ENCODE assay signal across 7 cellular contexts in genomic region chr17:8629371-8630226, GRCh38. TPM values are rescaled to one million over a fixed set of nuclear protein-coding genes. Genes with fewer than 3 reads are reported as not detected.
DNase-seq lines count a peak whose midpoint lies in the region; ATAC-seq and TF ChIP-seq lines count a peak whose summit lies in the region.

No MANE protein-coding gene starts in this region.

- BruUV-seq in PC-3 (replicated peaks; lab: Mats Ljungman, UMichigan) = no TSS peak

- CTCF ChIA-PET in PC-3 (lab: Charles Lee) = interaction anchor here (0.7 kb wide), 1 partner anchor 54 kb away, joined by 3 read pairs; no protein-coding TSS in a partner anchor

- no peaks in the 10 kb centered on the region for H3K27me3 ChIP-seq in PC-3 (ENCODE audit: low read length)
- H3K27me3 ChIP-seq in iPS-15b (ENCODE audit: control insufficient read depth, insufficient read depth, low read length) = no peaks in the 10 kb centered on the region

- no peaks in the 10 kb centered on the region for H3K9me2 ChIP-seq in PC-3 (replicated peaks; ENCODE audit: low read length)

- H3K4me2 ChIP-seq in PC-3 (ENCODE audit: low read length) = peak overlapping the region; percentile 97

- TF ChIP-seq CTCF in GM20000 (IDR thresholded peaks at IDR 0.05; ENCODE audit: extremely low read depth, missing control alignments) (no peak), PC-3 (conservative IDR thresholded peaks at IDR 0.05; ENCODE audit: low read depth, low read length) (no peak), astrocyte of the spinal cord (IDR thresholded peaks at IDR 0.05; ENCODE audit: low read depth, low read length) (no peak)

- H3F3A ChIP-seq in PC-3 (ENCODE audit: low read length, unreplicated experiment) = no peaks in the 10 kb centered on the region

- H3K27ac ChIP-seq in PC-3 (ENCODE audit: low read length) = no peak overlapping the region

- H3K9ac ChIP-seq in PC-3 (ENCODE audit: low read length) (peak overlapping the region; percentile 70), iPS-15b (ENCODE audit: low read depth, low read length) (peak overlapping the region; percentile 71)

- H3K36me3 ChIP-seq in PC-3 (ENCODE audit: low read depth, low read length) (no peaks in the 10 kb centered on the region), iPS-15b (ENCODE audit: control insufficient read depth, insufficient read depth, low read length) (no peaks in the 10 kb centered on the region)

- intact Hi-C loops in PC-3 (cut with micrococcal nuclease) (loop anchor here (2.0 to 10.0 kb wide), 2 partner anchors 27 to 55 kb away; no protein-coding TSS in a partner anchor), sciatic nerve (cut with DNase I) (no loop called here)

- H3K79me2 ChIP-seq in PC-3 (ENCODE audit: low read length) = peaks cover 29% of the 10 kb centered on the region

- H3K4me1 ChIP-seq in PC-3 (ENCODE audit: insufficient read depth, low read length) (peaks cover 11% of the 10 kb centered on the region), iPS-15b (ENCODE audit: control insufficient read depth, insufficient read depth, low read length) (peaks cover 14% of the 10 kb centered on the region)

- in situ Hi-C loops in astrocyte of the spinal cord (cut with HindIII; ENCODE audit: low sequenced_read_pairs) = no loop called here

- peak; percentile 52 for DNase-seq in GM20000 (ENCODE audit: low spot score)
- no peak for DNase-seq in PC-3
- DNase-seq in astrocyte of the spinal cord (ENCODE audit: low read depth, low spot score) = peak; percentile 18
- DNase-seq in sciatic nerve (ENCODE audit: low spot score) = peak; percentile 67

- H3K9me3 ChIP-seq in PC-3 (ENCODE audit: low read length) = no peaks in the 10 kb centered on the region
- H3K9me3 ChIP-seq in iPS-15b (ENCODE audit: control insufficient read depth, insufficient read depth, low read length) = no peaks in the 10 kb centered on the region

- no peak for ATAC-seq in PC-3
- peak; percentile 37 for ATAC-seq in sciatic nerve
- no peak for ATAC-seq in GM21526 (IDR thresholded peaks at IDR 0.05; ENCODE audit: low FRiP score, unreplicated experiment)
- no peak for ATAC-seq in GM18873 (IDR thresholded peaks at IDR 0.05; ENCODE audit: low FRiP score, unreplicated experiment)

- H3K4me3 ChIP-seq in PC-3 (ENCODE audit: low read length) = peak overlapping the region; percentile 91
- peak overlapping the region; percentile 97 for H3K4me3 ChIP-seq in astrocyte of the spinal cord (ENCODE audit: low read depth, low read length)
- H3K4me3 ChIP-seq in iPS-15b (ENCODE audit: low read depth, low read length) = peak overlapping the region; percentile 82

- no peaks in the 10 kb centered on the region for H4K20me1 ChIP-seq in PC-3 (ENCODE audit: low read length)

- peak overlapping the region; percentile 85 for H2AFZ ChIP-seq in PC-3 (ENCODE audit: low read length)

- POLR2A ChIA-PET in PC-3 (lab: Charles Lee; ENCODE audit: unreplicated experiment) = no interaction called here

RNA-seq across cellular contexts. Expression of gene MYH10, which starts 0.9 kb away (rescaled TPM):
- 32.7 and 44.6 TPM in 2 replicates for total RNA-seq in PC-3 (2014; rRNA removed)
- 75.7 TPM for total RNA-seq in sciatic nerve
